Comparison of ENCODE assay signal across 9 cellular contexts in genomic region chr6:29977425-29977727, GRCh38. TPM values are rescaled to one million over a fixed set of nuclear protein-coding genes. Genes with fewer than 3 reads are reported as not detected.
A peak's percentile ranks its signal among the peaks of the same experiment; 100 is the strongest.
DNase-seq lines count a peak whose midpoint lies in the region; ATAC-seq, FAIRE-seq and TF ChIP-seq lines count a peak whose summit lies in the region.
"Had no signal": no experiment of that assay in that cellular context is flagged by ENCODE, and none has a peak within 500 bp of the region (broad histone marks: within the 10 kb centered on the region; RNA-seq: fewer than 3 reads in every experiment).

No MANE protein-coding gene starts in this region.

- TF ChIP-seq CTCF in heart left ventricle (IDR thresholded peaks at IDR 0.05): no peak
- no peak for TF ChIP-seq CTCF in upper lobe of right lung (IDR thresholded peaks at IDR 0.05)

- WGBS in heart left ventricle, 4 donors: 54 to 63% (median 56%) methylated on average over 4 of the region's 4 CpGs

- ATAC-seq in heart left ventricle (no peak), left cardiac atrium (no peak), upper lobe of right lung (no peak)
- ATAC-seq in central memory CD8-positive, alpha-beta T cell (replicated peaks; ENCODE audit: extremely low read depth, poor library complexity, severe bottlenecking): no peak

- H3K27me3 ChIP-seq in heart left ventricle (peaks cover 0 to 11% (median 0%) of the 10 kb centered on the region in 9 donors), mononuclear cell (ENCODE audit: insufficient read depth, low read length) (peaks cover 37% of the 10 kb centered on the region), upper lobe of right lung (no peaks in the 10 kb centered on the region)

- H3K36me3 ChIP-seq in heart left ventricle (no peaks in the 10 kb centered on the region), upper lobe of right lung (no peaks in the 10 kb centered on the region)

- H3K9me3 Mint-ChIP-seq in central memory CD8-positive, alpha-beta T cell: no peaks in the 10 kb centered on the region

- peak overlapping the region; percentile 84 for H3K4me3 Mint-ChIP-seq in central memory CD8-positive, alpha-beta T cell

- DNase-seq in heart left ventricle: no peak
- DNase-seq in left cardiac atrium: no peak
- DNase-seq in central memory CD8-positive, alpha-beta T cell (ENCODE audit: low spot score in 2 of 2): no peak
- no peak for DNase-seq in upper lobe of right lung
- no peak for DNase-seq in NOMO-1 (lab: John Stamatoyannopoulos, UW; ENCODE audit: unreplicated experiment in 2 of 2)
- DNase-seq in NCI-H345 (lab: John Stamatoyannopoulos, UW): no peak
- no peak for DNase-seq in frontal cortex (ENCODE audit: low spot score in 2 of 2)
- DNase-seq: NCI-H524 treated with DMSO at 0.1 percent for 48 hours had no signal

- H3K4me1 Mint-ChIP-seq in central memory CD8-positive, alpha-beta T cell: peaks cover 45% of the 10 kb centered on the region

- peaks cover 4% of the 10 kb centered on the region for H3K36me3 Mint-ChIP-seq in central memory CD8-positive, alpha-beta T cell (ENCODE audit: insufficient read depth)

- intact Hi-C loops in heart left ventricle (cut with DNase I): loop anchor here in 8 of 10 donors (1.0 to 10.0 kb wide), 8 partner anchors 29 to 91 kb away; partner anchors contain the start of genes HLA-A (in 4 of the 8) and POLR1H (in 1 of the 8)
- intact Hi-C loops in left cardiac atrium (cut with DNase I): no loop called here
- intact Hi-C loops in upper lobe of right lung (cut with DNase I): no loop called here

- peak overlapping the region; percentile 87 to 99 (median 95) for H3K27ac ChIP-seq in heart left ventricle
- peak overlapping the region; percentile 93 for H3K27ac ChIP-seq in upper lobe of right lung

- peak overlapping the region; percentile 28 to 69 (median 60) for H3K4me3 ChIP-seq in heart left ventricle
- H3K4me3 ChIP-seq in mononuclear cell (ENCODE audit: low read length): peak overlapping the region; percentile 32
- peak overlapping the region; percentile 56 for H3K4me3 ChIP-seq in upper lobe of right lung

- no peak for FAIRE-seq in frontal cortex (lab: Jason Lieb, UNC)

- peak overlapping the region; percentile 33 for H3K27ac Mint-ChIP-seq in central memory CD8-positive, alpha-beta T cell (ENCODE audit: low read depth)

- no peaks in the 10 kb centered on the region for H3K9me3 ChIP-seq in heart left ventricle
- H3K9me3 ChIP-seq in mononuclear cell (ENCODE audit: low read depth, low read length): no peaks in the 10 kb centered on the region
- no peaks in the 10 kb centered on the region for H3K9me3 ChIP-seq in upper lobe of right lung

- H3K4me1 ChIP-seq in heart left ventricle (peaks cover 0 to 28% (median 17%) of the 10 kb centered on the region in 12 donors), mononuclear cell (ENCODE audit: insufficient read depth, low read length) (peaks cover 23% of the 10 kb centered on the region), upper lobe of right lung (peaks cover 12% of the 10 kb centered on the region)

- TF ChIP-seq POLR2A in heart left ventricle (IDR thresholded peaks at IDR 0.05): no peak

- peaks cover 48% of the 10 kb centered on the region for H3K27me3 Mint-ChIP-seq in central memory CD8-positive, alpha-beta T cell

RNA-seq across cellular contexts. Expression of gene HLA-A, which starts 35.0 kb away (rescaled TPM):
- 1,000 to 10,000 TPM in 1 of 9 donors, 100 to 1,000 TPM in 8; 263 to 1,427 (median 361) TPM for total RNA-seq in heart left ventricle
- polyA plus RNA-seq in heart left ventricle: 1,000 to 10,000 TPM in 1 of 2 donors, 100 to 1,000 TPM in 1; 299 to 1,581 TPM
- total RNA-seq in left cardiac atrium: 100 to 1,000 TPM; 290 to 337 TPM
- total RNA-seq in mononuclear cell: 1,869 TPM
- total RNA-seq in upper lobe of right lung: 1,071 TPM
- 55.4 TPM for total RNA-seq in frontal cortex

Comparison
In these comparisons a context has a peak if more than half of its experiments do, and no peak if none do; other contexts are left out.
1. intact Hi-C loops: an anchor here in heart left ventricle (1.0 to 10.0 kb wide); none called in left cardiac atrium and upper lobe of right lung.